21 cellular contexts compared by ENCODE assay signal in genomic region chr20:45506927-45507820, GRCh38. TPM values are rescaled to one million over a fixed set of nuclear protein-coding genes. Genes with fewer than 3 reads are reported as not detected.
DNase-seq lines count a peak whose midpoint lies in the region; ATAC-seq, FAIRE-seq and TF ChIP-seq lines count a peak whose summit lies in the region.
"Had no signal": no experiment of that assay in that cellular context is flagged by ENCODE, and none has a peak within 500 bp of the region (broad histone marks: within the 10 kb centered on the region; RNA-seq: fewer than 3 reads in every experiment).

No MANE protein-coding gene starts in this region.

- 81 to 85% (median 84%) methylated on average over 5 of the region's 5 CpGs for WGBS in heart left ventricle, 4 donors

- peak overlapping the region; percentile 26 for H3K9ac ChIP-seq in KMS-11

- DNase-seq in activated naive CD8-positive, alpha-beta T cell treated with anti-CD3 and anti-CD28 coated beads, Interleukin-2, amount 50 U/mL, for 24 hours = no peak
- no peak for DNase-seq in activated naive CD8-positive, alpha-beta T cell treated with anti-CD3 and anti-CD28 coated beads for 36 hours
- peak; percentile 83 for DNase-seq in bronchial epithelial cell (ENCODE audit: low read depth)
- no peak for DNase-seq in stimulated activated naive CD8-positive, alpha-beta T cell treated with anti-CD3 and anti-CD28 coated beads, Interleukin-15, amount 100 ng/mL, for 72 hours
- DNase-seq in heart left ventricle = no peak
- DNase-seq in GM20000 (ENCODE audit: low spot score) = no peak
- DNase-seq: activated CD4-positive, CD25-positive, alpha-beta regulatory T cell; activated T-cell treated with anti-CD3 and anti-CD28 coated beads for 4 hours; Karpas-422; left cardiac atrium; mucosa of descending colon; NCI-H187 treated with DMSO at 0.1 percent for 48 hours; NCI-H526 treated with DMSO at 0.1 percent for 48 hours; stimulated activated CD4-positive, alpha-beta T cell treated with anti-CD3 and anti-CD28 coated beads, Interleukin-4, amount 100 ng/mL, for 4 hours; upper lobe of left lung had no signal

- no peaks in the 10 kb centered on the region for H3K36me3 Mint-ChIP-seq in activated naive CD8-positive, alpha-beta T cell treated with anti-CD3 and anti-CD28 coated beads, Interleukin-2, amount 50 U/mL, for 24 hours (ENCODE audit: low read depth)
- H3K36me3 Mint-ChIP-seq in activated naive CD8-positive, alpha-beta T cell treated with anti-CD3 and anti-CD28 coated beads for 36 hours = no peaks in the 10 kb centered on the region

- peaks cover 15% of the 10 kb centered on the region for H3K4me1 Mint-ChIP-seq in activated naive CD8-positive, alpha-beta T cell treated with anti-CD3 and anti-CD28 coated beads, Interleukin-2, amount 50 U/mL, for 24 hours
- peaks cover 15% of the 10 kb centered on the region for H3K4me1 Mint-ChIP-seq in activated naive CD8-positive, alpha-beta T cell treated with anti-CD3 and anti-CD28 coated beads for 36 hours
- H3K4me1 Mint-ChIP-seq in stimulated activated naive CD8-positive, alpha-beta T cell treated with anti-CD3 and anti-CD28 coated beads, Interleukin-15, amount 100 ng/mL, for 72 hours = peaks cover 18% of the 10 kb centered on the region

- peak; percentile 52 for ATAC-seq in activated naive CD8-positive, alpha-beta T cell treated with anti-CD3 and anti-CD28 coated beads, Interleukin-2, amount 50 U/mL, for 24 hours
- ATAC-seq in stimulated activated naive CD8-positive, alpha-beta T cell treated with anti-CD3 and anti-CD28 coated beads, Interleukin-15, amount 100 ng/mL, for 72 hours = peak; percentile 88
- ATAC-seq in HG02884 (IDR thresholded peaks at IDR 0.05; ENCODE audit: unreplicated experiment) = no peak
- no peak for ATAC-seq in heart left ventricle
- ATAC-seq: left cardiac atrium, sciatic nerve had no signal

- no peak overlapping the region for H3K4me3 Mint-ChIP-seq in activated naive CD8-positive, alpha-beta T cell treated with anti-CD3 and anti-CD28 coated beads, Interleukin-2, amount 50 U/mL, for 24 hours
- no peak overlapping the region for H3K4me3 Mint-ChIP-seq in activated naive CD8-positive, alpha-beta T cell treated with anti-CD3 and anti-CD28 coated beads for 36 hours
- H3K4me3 Mint-ChIP-seq in stimulated activated naive CD8-positive, alpha-beta T cell treated with anti-CD3 and anti-CD28 coated beads, Interleukin-15, amount 100 ng/mL, for 72 hours = peak overlapping the region in 1 of 2 donors; percentile 44

- H3K9me3 Mint-ChIP-seq in activated naive CD8-positive, alpha-beta T cell treated with anti-CD3 and anti-CD28 coated beads, Interleukin-2, amount 50 U/mL, for 24 hours = no peaks in the 10 kb centered on the region
- no peaks in the 10 kb centered on the region for H3K9me3 Mint-ChIP-seq in activated naive CD8-positive, alpha-beta T cell treated with anti-CD3 and anti-CD28 coated beads for 36 hours
- no peaks in the 10 kb centered on the region for H3K9me3 Mint-ChIP-seq in stimulated activated naive CD8-positive, alpha-beta T cell treated with anti-CD3 and anti-CD28 coated beads, Interleukin-15, amount 100 ng/mL, for 72 hours

- H3K4me2 ChIP-seq in KMS-11 = peak overlapping the region; percentile 67

- no peak overlapping the region for H3K27ac Mint-ChIP-seq in activated naive CD8-positive, alpha-beta T cell treated with anti-CD3 and anti-CD28 coated beads, Interleukin-2, amount 50 U/mL, for 24 hours
- no peak overlapping the region for H3K27ac Mint-ChIP-seq in activated naive CD8-positive, alpha-beta T cell treated with anti-CD3 and anti-CD28 coated beads for 36 hours
- H3K27ac Mint-ChIP-seq in stimulated activated naive CD8-positive, alpha-beta T cell treated with anti-CD3 and anti-CD28 coated beads, Interleukin-15, amount 100 ng/mL, for 72 hours = peak overlapping the region; percentile 31 to 95

- no peaks in the 10 kb centered on the region for H3K79me2 ChIP-seq in KMS-11 (ENCODE audit: insufficient read depth, low read depth)

- H3K4me3 ChIP-seq in KMS-11 (IDR thresholded peaks at IDR 0.05; ENCODE audit: insufficient read depth, low read depth, low read length) (no peak overlapping the region), bronchial epithelial cell (ENCODE audit: low read depth, low read length) (no peak overlapping the region), heart left ventricle (no peak overlapping the region)
- H3K4me3 ChIP-seq: mucosa of descending colon, upper lobe of left lung had no signal

- intact Hi-C loops in heart left ventricle (cut with DNase I) = no loop called here

- TF ChIP-seq CTCF in KMS-11 (conservative IDR thresholded peaks at IDR 0.05; ENCODE audit: low read depth, low read length) (no peak), bronchial epithelial cell (IDR thresholded peaks at IDR 0.05; ENCODE audit: insufficient read depth, low read length, severe bottlenecking) (no peak), heart left ventricle (IDR thresholded peaks at IDR 0.05) (no peak), GM20000 (IDR thresholded peaks at IDR 0.05; ENCODE audit: extremely low read depth, missing control alignments) (no peak)

- no peaks in the 10 kb centered on the region for H3K36me3 ChIP-seq in KMS-11 (ENCODE audit: insufficient read depth)
- no peaks in the 10 kb centered on the region for H3K36me3 ChIP-seq in bronchial epithelial cell (ENCODE audit: control insufficient read depth, insufficient read depth, low read length)
- no peaks in the 10 kb centered on the region for H3K36me3 ChIP-seq in heart left ventricle
- H3K36me3 ChIP-seq: upper lobe of left lung had no signal

- no peak for FAIRE-seq in bronchial epithelial cell (lab: Jason Lieb, UNC)
- FAIRE-seq: endothelial cell of umbilical vein, RCC 7860 had no signal

- H4K20me1 ChIP-seq in KMS-11 (ENCODE audit: insufficient read depth) = no peaks in the 10 kb centered on the region

- H3K27ac ChIP-seq in KMS-11 (peak overlapping the region; percentile 69), heart left ventricle (no peak overlapping the region)
- H3K27ac ChIP-seq: upper lobe of left lung had no signal

- TF ChIP-seq POLR2A in heart left ventricle (IDR thresholded peaks at IDR 0.05) = no peak

- H3K4me1 ChIP-seq in KMS-11 (ENCODE audit: low read depth, poor library complexity, severe bottlenecking) = peaks cover 38% of the 10 kb centered on the region
- H3K4me1 ChIP-seq in heart left ventricle = no peaks in the 10 kb centered on the region
- H3K4me1 ChIP-seq: upper lobe of left lung had no signal

- no peaks in the 10 kb centered on the region for H3K27me3 ChIP-seq in KMS-11 (ENCODE audit: insufficient read depth, low read depth)
- peaks cover 1% of the 10 kb centered on the region for H3K27me3 ChIP-seq in bronchial epithelial cell (ENCODE audit: control insufficient read depth, insufficient read depth, low read length)
- peaks cover 0 to 19% (median 0%) of the 10 kb centered on the region in 9 donors for H3K27me3 ChIP-seq in heart left ventricle
- H3K27me3 ChIP-seq: upper lobe of left lung had no signal

- H3K9me3 ChIP-seq in heart left ventricle = no peaks in the 10 kb centered on the region
- H3K9me3 ChIP-seq: mucosa of descending colon, upper lobe of left lung had no signal

- H3K27me3 Mint-ChIP-seq in activated naive CD8-positive, alpha-beta T cell treated with anti-CD3 and anti-CD28 coated beads, Interleukin-2, amount 50 U/mL, for 24 hours = peaks cover 38% of the 10 kb centered on the region
- peaks cover 53% of the 10 kb centered on the region for H3K27me3 Mint-ChIP-seq in activated naive CD8-positive, alpha-beta T cell treated with anti-CD3 and anti-CD28 coated beads for 36 hours
- peaks cover 81% of the 10 kb centered on the region for H3K27me3 Mint-ChIP-seq in stimulated activated naive CD8-positive, alpha-beta T cell treated with anti-CD3 and anti-CD28 coated beads, Interleukin-15, amount 100 ng/mL, for 72 hours

- peak overlapping the region; percentile 34; the same call in 1 of the 2 replicates for H2AFZ ChIP-seq in KMS-11 (ENCODE audit: low read depth)

RNA-seq across cellular contexts. Expression of gene SPINT3, which starts 8.2 kb away (rescaled TPM):
- total RNA-seq in activated naive CD8-positive, alpha-beta T cell treated with anti-CD3 and anti-CD28 coated beads for 36 hours = not detected
- total RNA-seq in bronchial epithelial cell (not detected in 2 replicates), heart left ventricle (not detected)
- polyA plus RNA-seq in heart left ventricle = not detected
- total RNA-seq: endothelial cell of umbilical vein; left cardiac atrium; mucosa of descending colon; sciatic nerve; T-helper 1 cell treated with Interleukin-12 subunit alpha and Interleukin-12 subunit beta and Interleukin-4 antibody, amounts not matched to agents 30 ng/mL and 1 ng/mL, for 36 hours; upper lobe of left lung had no signal
- polyA plus RNA-seq: endothelial cell of umbilical vein had no signal

RNA-seq across cellular contexts. Expression of gene WFDC6, which starts 32.1 kb away (rescaled TPM):
- total RNA-seq in activated naive CD8-positive, alpha-beta T cell treated with anti-CD3 and anti-CD28 coated beads for 36 hours = not detected
- total RNA-seq in bronchial epithelial cell (not detected in 2 replicates), heart left ventricle (not detected)
- not detected for polyA plus RNA-seq in heart left ventricle
- total RNA-seq: endothelial cell of umbilical vein; left cardiac atrium; mucosa of descending colon; sciatic nerve; T-helper 1 cell treated with Interleukin-12 subunit alpha and Interleukin-12 subunit beta and Interleukin-4 antibody, amounts not matched to agents 30 ng/mL and 1 ng/mL, for 36 hours had no signal
- polyA plus RNA-seq: endothelial cell of umbilical vein had no signal

RNA-seq across cellular contexts. Expression of gene WFDC2, which starts 37.6 kb away (rescaled TPM):
- under 1 TPM in 1 of 2 experiments, not detected in 1; 0.98 TPM for total RNA-seq in activated naive CD8-positive, alpha-beta T cell treated with anti-CD3 and anti-CD28 coated beads for 36 hours
- not detected in 2 replicates for total RNA-seq in bronchial epithelial cell
- total RNA-seq in heart left ventricle = 1 to 10 TPM in 1 of 9 donors, under 1 TPM in 1, not detected in 7; 0.77 to 4.7 TPM
- polyA plus RNA-seq in heart left ventricle = under 1 TPM in 1 of 2 donors, not detected in 1; 0.51 TPM
- total RNA-seq: endothelial cell of umbilical vein had no signal
- polyA plus RNA-seq: endothelial cell of umbilical vein had no signal

RNA-seq across cellular contexts. Expression of gene EPPIN, which starts 40.0 kb away (rescaled TPM):
- total RNA-seq in activated naive CD8-positive, alpha-beta T cell treated with anti-CD3 and anti-CD28 coated beads for 36 hours = not detected
- total RNA-seq in bronchial epithelial cell = not detected in 2 replicates
- under 1 TPM in 1 of 9 donors, not detected in 8; 0.20 TPM for total RNA-seq in heart left ventricle
- polyA plus RNA-seq in heart left ventricle = not detected
- total RNA-seq: endothelial cell of umbilical vein; mucosa of descending colon; sciatic nerve; T-helper 1 cell treated with Interleukin-12 subunit alpha and Interleukin-12 subunit beta and Interleukin-4 antibody, amounts not matched to agents 30 ng/mL and 1 ng/mL, for 36 hours had no signal
- polyA plus RNA-seq: endothelial cell of umbilical vein had no signal

Comparison
In these comparisons a context has a peak if more than half of its experiments do, and no peak if none do; other contexts are left out.
1. ATAC-seq: peak in activated naive CD8-positive, alpha-beta T cell treated with anti-CD3 and anti-CD28 coated beads, Interleukin-2, amount 50 U/mL, for 24 hours (single experiment) and stimulated activated naive CD8-positive, alpha-beta T cell treated with anti-CD3 and anti-CD28 coated beads, Interleukin-15, amount 100 ng/mL, for 72 hours (single experiment); none in HG02884 (single experiment) and heart left ventricle (0 of 4).
2. H3K27ac Mint-ChIP-seq: peak in stimulated activated naive CD8-positive, alpha-beta T cell treated with anti-CD3 and anti-CD28 coated beads, Interleukin-15, amount 100 ng/mL, for 72 hours (2 of 2); none in activated naive CD8-positive, alpha-beta T cell treated with anti-CD3 and anti-CD28 coated beads, Interleukin-2, amount 50 U/mL, for 24 hours (single experiment) and activated naive CD8-positive, alpha-beta T cell treated with anti-CD3 and anti-CD28 coated beads for 36 hours (single experiment).